In genomic region chr7:105811189-105811847, GRCh38 we compare ENCODE assay signal across 21 cellular contexts.
"Had no signal": no experiment of that assay in that cellular context is flagged by ENCODE, and none has a peak within 500 bp of the region (broad histone marks: within the 10 kb centered on the region; RNA-seq: fewer than 3 reads in every experiment).

No MANE protein-coding gene starts in this region.

- H3K36me3 ChIP-seq: heart left ventricle, left lung, tibial nerve had no signal

- H3K4me3 ChIP-seq: body of pancreas, heart left ventricle, left lung, SK-N-MC, tibial nerve had no signal

- ATAC-seq: body of pancreas, left lung, sciatic nerve had no signal

- H3K27me3 Mint-ChIP-seq: activated naive CD4-positive, alpha-beta T cell treated with anti-CD3 and anti-CD28 coated beads, Interleukin-2, amount 50 U/mL, for 24 hours had no signal

- FAIRE-seq: islet of Langerhans had no signal

- H3K4me3 Mint-ChIP-seq: activated naive CD4-positive, alpha-beta T cell treated with anti-CD3 and anti-CD28 coated beads, Interleukin-2, amount 50 U/mL, for 24 hours; activated T-cell treated with anti-CD3 and anti-CD28 coated beads, Interleukin-2, amount 50 U/mL, for 24 hours; nephron progenitor cell had no signal

- DNase-seq: activated CD4-positive, alpha-beta T cell treated with anti-CD3 and anti-CD28 coated beads for 1 hour; activated CD4-positive, alpha-beta T cell treated with anti-CD3 and anti-CD28 coated beads, Interleukin-2, amount 50 U/mL, for 4 hours; activated effector memory CD4-positive, alpha-beta T cell treated with Interleukin-2 at 50 U/mL for 16 hours; activated T-cell treated with anti-CD3 and anti-CD28 coated beads, Interleukin-2, amount 50 U/mL, for 24 hours; amygdala; body of pancreas; central memory CD4-positive, alpha-beta T cell; cortex of kidney; effector memory CD4-positive, alpha-beta T cell; foreskin melanocyte; heart left ventricle; left lung; mesenchymal stem cell; nephron progenitor cell had no signal

- H3K9me3 Mint-ChIP-seq: activated naive CD4-positive, alpha-beta T cell treated with anti-CD3 and anti-CD28 coated beads, Interleukin-2, amount 50 U/mL, for 24 hours; nephron progenitor cell had no signal

- H3K9me3 ChIP-seq: body of pancreas, heart left ventricle, left lung, tibial nerve had no signal

- H3K27ac ChIP-seq: body of pancreas, epithelial cell of prostate, left lung, SK-N-MC, tibial nerve had no signal

- H3K27ac Mint-ChIP-seq: nephron progenitor cell, progenitor cell of endocrine pancreas had no signal

- H3K27me3 ChIP-seq: body of pancreas, heart left ventricle, left lung, tibial nerve had no signal

- H3K4me1 ChIP-seq: body of pancreas had no signal
